In genomic region chr14:21267431-21267845, GRCh38 we compare ENCODE assay signal across 8 cellular contexts. TPM values are rescaled to one million over a fixed set of nuclear protein-coding genes. Genes with fewer than 3 reads are reported as not detected.
DNase-seq lines count a peak whose midpoint lies in the region; ATAC-seq and TF ChIP-seq lines count a peak whose summit lies in the region.

No MANE protein-coding gene starts in this region.

- peaks cover 55% of the 10 kb centered on the region for H3K4me1 ChIP-seq in DOHH2 (ENCODE audit: control insufficient read depth, low read length)
- peaks cover 60 to 64% of the 10 kb centered on the region in 2 experiments for H3K4me1 ChIP-seq in neutrophil (ENCODE audit: control insufficient read depth in 1 of 2, insufficient read depth in 1 of 2, low read depth in 1 of 2, low read length in 1 of 2)

- no peak for ATAC-seq in effector memory CD8-positive, alpha-beta T cell (replicated peaks)
- ATAC-seq in HG03571 (IDR thresholded peaks at IDR 0.05; ENCODE audit: unreplicated experiment): no peak

- peaks cover 82% of the 10 kb centered on the region for H3K36me3 Mint-ChIP-seq in effector memory CD8-positive, alpha-beta T cell (ENCODE audit: insufficient read depth)

- H3K27me3 ChIP-seq in DOHH2 (ENCODE audit: control insufficient read depth, low read length): no peaks in the 10 kb centered on the region
- no peaks in the 10 kb centered on the region for H3K27me3 ChIP-seq in neutrophil

- peak overlapping the region; percentile 77 for H3K27ac ChIP-seq in DOHH2 (ENCODE audit: low read depth, low read length)
- H3K27ac ChIP-seq in neutrophil: peak overlapping the region; percentile 92
- H3K27ac ChIP-seq in substantia nigra (ENCODE audit: low read depth, low read length, poor library complexity, severe bottlenecking): no peak overlapping the region

- H4K20me1 ChIP-seq in DOHH2 (ENCODE audit: control insufficient read depth, insufficient read depth, low read depth, low read length): peaks cover 44% of the 10 kb centered on the region

- DNase-seq in NCI-H524 treated with DMSO at 0.1 percent for 48 hours (lab: John Stamatoyannopoulos, UW) (peak; percentile 41), mesenteric fat pad (ENCODE audit: low spot score) (no peak), substantia nigra (lab: John Stamatoyannopoulos, UW) (no peak)
- no peak for DNase-seq in effector memory CD8-positive, alpha-beta T cell
- DNase-seq in activated CD4-positive, alpha-beta T cell treated with anti-CD3 and anti-CD28 coated beads for 1 hour: no peak

- H3K79me2 ChIP-seq in DOHH2 (ENCODE audit: control insufficient read depth, low read length): peaks cover 69% of the 10 kb centered on the region

- H3K9me3 ChIP-seq in DOHH2 (ENCODE audit: control insufficient read depth, insufficient read depth, low read length) (no peaks in the 10 kb centered on the region), neutrophil (no peaks in the 10 kb centered on the region)

- no peaks in the 10 kb centered on the region for H3K27me3 Mint-ChIP-seq in effector memory CD8-positive, alpha-beta T cell

- no peaks in the 10 kb centered on the region for H3K9me2 ChIP-seq in DOHH2 (replicated peaks; ENCODE audit: control insufficient read depth, low read length)

- H3K4me1 Mint-ChIP-seq in effector memory CD8-positive, alpha-beta T cell (ENCODE audit: low read depth in 2 of 2): peaks cover 39 to 54% of the 10 kb centered on the region in 2 donors

- peaks cover 29% of the 10 kb centered on the region for H3F3A ChIP-seq in DOHH2 (ENCODE audit: control insufficient read depth, insufficient read depth)

- peak overlapping the region; percentile 97 for H3K27ac Mint-ChIP-seq in effector memory CD8-positive, alpha-beta T cell

- peak overlapping the region; percentile 86 for H3K4me2 ChIP-seq in DOHH2 (ENCODE audit: low read length)

- H3K36me3 ChIP-seq in DOHH2 (ENCODE audit: control insufficient read depth, low read length) (peaks cover 68% of the 10 kb centered on the region), neutrophil (peaks cover 25% of the 10 kb centered on the region)

- H3K4me3 ChIP-seq in DOHH2 (ENCODE audit: low read length) (peak overlapping the region; percentile 92), neutrophil (ENCODE audit: low read depth in 1 of 2, low read length in 1 of 2) (peak overlapping the region; percentile 76 to 100)

- peak overlapping the region; percentile 94 for H3K4me3 Mint-ChIP-seq in effector memory CD8-positive, alpha-beta T cell

- H3K9me3 Mint-ChIP-seq in effector memory CD8-positive, alpha-beta T cell: no peaks in the 10 kb centered on the region

- no peak for TF ChIP-seq CTCF in DOHH2 (IDR thresholded peaks at IDR 0.05; ENCODE audit: low read depth, low read length, poor library complexity, severe bottlenecking)
- no peak for TF ChIP-seq CTCF in neutrophil (IDR thresholded peaks at IDR 0.05)

RNA-seq across cellular contexts. Expression of gene HNRNPC, which starts 1.8 kb away (rescaled TPM):
- total RNA-seq in mesenteric fat pad: 330 TPM

RNA-seq across cellular contexts. Expression of gene RPGRIP1, which starts 12.4 kb away (rescaled TPM):
- 0.80 TPM for total RNA-seq in mesenteric fat pad
